In the genomic region with DNA sequence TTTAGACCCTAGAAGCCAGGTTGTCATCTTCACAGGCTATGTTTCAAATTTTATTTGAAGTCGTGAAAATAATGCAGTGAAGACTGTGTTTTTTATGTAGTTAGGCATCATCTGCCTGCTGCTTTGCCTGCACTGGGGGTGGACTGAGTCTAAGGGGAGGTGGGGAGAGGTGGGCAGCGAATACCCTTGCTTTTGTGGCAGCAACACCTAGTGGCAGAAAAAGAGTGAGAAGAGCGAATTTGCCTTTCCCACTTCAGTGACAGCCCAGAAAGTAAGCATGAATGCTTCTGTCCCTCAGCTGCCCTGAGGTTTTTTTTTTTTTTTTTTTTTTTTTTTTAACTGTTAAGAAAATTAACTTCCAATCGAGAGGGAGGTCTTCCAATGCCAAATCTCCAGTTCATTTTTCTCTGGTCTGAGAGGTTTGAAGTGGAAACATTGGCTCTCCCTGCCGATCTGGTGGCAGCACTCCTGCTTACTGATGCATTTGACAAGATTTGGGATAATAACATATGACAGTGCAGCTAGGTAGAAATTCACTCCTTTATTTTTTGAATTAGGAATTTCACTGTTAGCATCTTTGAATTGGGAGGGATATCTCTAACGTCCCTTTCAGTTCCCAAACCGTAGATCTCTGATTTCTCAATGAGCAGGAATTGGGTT, we compare ENCODE assay signal across 11 cellular contexts.
DNase-seq lines count a peak whose midpoint lies in the region; ATAC-seq and TF ChIP-seq lines count a peak whose summit lies in the region.
"Had no signal": no experiment of that assay in that cellular context is flagged by ENCODE, and none has a peak within 500 bp of the region (broad histone marks: within the 10 kb centered on the region; RNA-seq: fewer than 3 reads in every experiment).

No MANE protein-coding gene starts in this region.

- no peaks in the 10 kb centered on the region for H3K9me3 Mint-ChIP-seq in progenitor cell of endocrine pancreas (ENCODE audit: low read depth)
- no peaks in the 10 kb centered on the region for H3K9me3 Mint-ChIP-seq in CD4-positive, alpha-beta T cell
- H3K9me3 Mint-ChIP-seq: activated B cell treated with CpG ODN at 0.5 μM for 24 hours; CD8-positive, alpha-beta T cell; IgD-negative memory B cell had no signal

- CTCF ChIA-PET in CD4-positive, alpha-beta T cell (lab: Charles Lee) = no interaction called here

- ATAC-seq in CD4-positive, alpha-beta T cell (ENCODE audit: poor library complexity) = no peak
- ATAC-seq in GM21576 (IDR thresholded peaks at IDR 0.05; ENCODE audit: unreplicated experiment) = no peak
- ATAC-seq: CD8-positive, alpha-beta T cell had no signal

- DNase-seq in GM13977 (ENCODE audit: low spot score) (no peak), NCI-H1694 treated with DMSO at 0.1 percent for 48 hours (lab: John Stamatoyannopoulos, UW) (peak; percentile 76), cerebellar nuclear complex (lab: John Stamatoyannopoulos, UW) (peak; percentile 71 to 72), progenitor cell of endocrine pancreas (ENCODE audit: low spot score, unreplicated experiment) (no peak), amniotic stem cell (lab: John Stamatoyannopoulos, UW) (no peak)
- no peak for DNase-seq in CD4-positive, alpha-beta T cell
- DNase-seq: activated B cell treated with CpG ODN at 0.5 μM for 24 hours; CD8-positive, alpha-beta T cell; dermis blood vessel endothelial cell had no signal

- in situ Hi-C loops in GM13977 (cut with MboI; ENCODE audit: low pct_unique_long_range_greater_than_20kb, low sequenced_read_pairs, unreplicated experiment) = loop anchor here (25.0 kb wide), 2 partner anchors 441 to 991 kb away; no protein-coding TSS in a partner anchor

- H3K27me3 Mint-ChIP-seq in progenitor cell of endocrine pancreas = no peaks in the 10 kb centered on the region
- no peaks in the 10 kb centered on the region for H3K27me3 Mint-ChIP-seq in CD4-positive, alpha-beta T cell
- H3K27me3 Mint-ChIP-seq: activated B cell treated with CpG ODN at 0.5 μM for 24 hours, IgD-negative memory B cell had no signal

- intact Hi-C loops in CD4-positive, alpha-beta T cell (cut with DNase I, micrococcal nuclease) = no loop called here

- H3K27ac Mint-ChIP-seq in progenitor cell of endocrine pancreas = no peak overlapping the region
- no peak overlapping the region for H3K27ac Mint-ChIP-seq in CD4-positive, alpha-beta T cell
- H3K27ac Mint-ChIP-seq: activated B cell treated with CpG ODN at 0.5 μM for 24 hours; CD8-positive, alpha-beta T cell; IgD-negative memory B cell had no signal

- no peaks in the 10 kb centered on the region for H3K27me3 ChIP-seq in CD4-positive, alpha-beta T cell (ENCODE audit: control insufficient read depth, insufficient read depth, low read length)

- H3K4me1 Mint-ChIP-seq in progenitor cell of endocrine pancreas (ENCODE audit: low read depth) = peaks cover 2% of the 10 kb centered on the region
- H3K4me1 Mint-ChIP-seq in CD4-positive, alpha-beta T cell (ENCODE audit: low read depth) = no peaks in the 10 kb centered on the region

- H3K4me3 Mint-ChIP-seq in progenitor cell of endocrine pancreas (ENCODE audit: low read depth) = no peak overlapping the region
- no peak overlapping the region for H3K4me3 Mint-ChIP-seq in CD4-positive, alpha-beta T cell
- H3K4me3 Mint-ChIP-seq: activated B cell treated with CpG ODN at 0.5 μM for 24 hours; CD8-positive, alpha-beta T cell; IgD-negative memory B cell had no signal

- POLR2A ChIA-PET in CD4-positive, alpha-beta T cell (lab: Charles Lee) = no interaction called here

- H3K27ac ChIP-seq in CD4-positive, alpha-beta T cell (ENCODE audit: low read depth, low read length) = no peak overlapping the region

- no peaks in the 10 kb centered on the region for H3K9me3 ChIP-seq in CD4-positive, alpha-beta T cell (ENCODE audit: control insufficient read depth, low read length)

- H3K36me3 Mint-ChIP-seq in progenitor cell of endocrine pancreas (ENCODE audit: insufficient read depth) = peaks cover 12% of the 10 kb centered on the region
- H3K36me3 Mint-ChIP-seq in CD4-positive, alpha-beta T cell (ENCODE audit: low read depth) = peaks cover 10% of the 10 kb centered on the region

- TF ChIP-seq CTCF in GM13977 (IDR thresholded peaks at IDR 0.05; ENCODE audit: extremely low read depth, insufficient read depth, missing control alignments) = peak; percentile 24
- peak; percentile 33 for TF ChIP-seq CTCF in progenitor cell of endocrine pancreas (IDR thresholded peaks at IDR 0.05; ENCODE audit: unreplicated experiment)
- no peak for TF ChIP-seq CTCF in CD4-positive, alpha-beta T cell (IDR thresholded peaks at IDR 0.05)

Comparison
In these comparisons a context has a peak if more than half of its experiments do, and no peak if none do; other contexts are left out.
1. DNase-seq: peak in NCI-H1694 treated with DMSO at 0.1 percent for 48 hours (single experiment) and cerebellar nuclear complex (2 of 2); none in GM13977 (single experiment), progenitor cell of endocrine pancreas (single experiment), amniotic stem cell (single experiment) and CD4-positive, alpha-beta T cell (0 of 10).